In the genomic region with DNA sequence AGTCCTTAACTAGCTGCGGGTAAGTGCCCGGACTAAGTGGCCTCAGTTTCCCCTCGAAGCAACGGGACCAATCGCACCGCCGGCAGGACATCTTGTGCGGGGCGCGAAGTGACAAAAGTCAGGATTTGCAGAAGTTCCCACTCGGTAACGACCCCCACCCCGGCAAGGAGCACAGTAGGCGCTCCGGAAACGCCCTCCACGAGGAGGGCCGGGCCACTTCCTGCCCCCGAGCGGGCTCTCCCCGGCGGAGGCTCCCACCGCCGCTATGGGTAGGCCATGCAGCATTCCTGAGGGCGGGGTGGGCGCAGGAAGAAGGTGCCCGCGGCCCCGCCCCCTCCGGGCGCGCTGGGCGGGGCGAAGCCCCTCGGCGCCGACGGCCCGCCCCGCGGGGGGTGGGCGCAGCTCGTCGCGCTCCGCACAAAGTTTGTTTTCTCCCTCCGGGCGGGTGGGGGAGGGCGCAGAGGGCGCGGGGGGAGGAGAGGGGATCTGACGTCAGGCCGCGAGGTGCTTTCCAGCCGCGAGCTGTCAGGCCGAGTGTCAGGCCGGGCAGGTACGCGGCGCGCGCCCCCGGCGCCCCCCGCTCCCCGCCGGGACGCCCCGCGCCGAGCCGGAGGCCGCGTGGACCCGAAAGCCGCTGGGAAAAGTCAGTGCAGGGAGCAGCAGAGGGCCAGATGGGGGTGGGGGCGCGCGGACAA, we compare ENCODE assay signal across 8 cellular contexts. TPM values are rescaled to one million over a fixed set of nuclear protein-coding genes. Genes with fewer than 3 reads are reported as not detected.
DNase-seq lines count a peak whose midpoint lies in the region; ATAC-seq and TF ChIP-seq lines count a peak whose summit lies in the region.

Gene TGIF2, plus strand, starts transcription at position 495 of the 695 bp plus-strand sequence. CDS start 5,178 bp downstream, outside the sequence.

- no peaks in the 10 kb centered on the region for H4K20me1 ChIP-seq in OCI-LY1 (ENCODE audit: insufficient read depth, low read length)

- H3K27me3 Mint-ChIP-seq in endothelial cell (ENCODE audit: unreplicated experiment), result peaks cover 18% of the 10 kb centered on the region

- no peaks in the 10 kb centered on the region for H3K9me3 Mint-ChIP-seq in endothelial cell (ENCODE audit: unreplicated experiment)

- H3K9me2 ChIP-seq in OCI-LY1 (ENCODE audit: low read depth, low read length), result no peaks in the 10 kb centered on the region

- H3K4me3 ChIP-seq in OCI-LY1 (ENCODE audit: low read depth, low read length, poor library complexity, severe bottlenecking) (peak within 1 kb of the TSS; percentile 77), mucosa of descending colon (peak within 1 kb of the TSS; percentile 34)

- H3K4me3 Mint-ChIP-seq in endothelial cell (ENCODE audit: unreplicated experiment), result peak within 1 kb of the TSS; percentile 98

- peak within 1 kb of the TSS; percentile 56; the same call in 1 of the 2 replicates for H2AFZ ChIP-seq in OCI-LY1 (ENCODE audit: low read length)

- peaks cover 27% of the 10 kb centered on the region for H3K79me2 ChIP-seq in OCI-LY1 (ENCODE audit: insufficient read depth, low read length)

- ATAC-seq in GM19023 (IDR thresholded peaks at IDR 0.05; ENCODE audit: unreplicated experiment), result peak; percentile 52
- peak; percentile 64 for ATAC-seq in HG03196 (IDR thresholded peaks at IDR 0.05; ENCODE audit: unreplicated experiment)
- ATAC-seq in mucosa of descending colon, result peak; percentile 84

- no peaks in the 10 kb centered on the region for H3K27me3 ChIP-seq in OCI-LY1 (ENCODE audit: insufficient read depth, low read length)

- H3K9ac ChIP-seq in OCI-LY1 (ENCODE audit: low read length), result peak within 1 kb of the TSS; percentile 93

- TF ChIP-seq CTCF in OCI-LY1 (IDR thresholded peaks at IDR 0.05; ENCODE audit: low read length) (no peak), endothelial cell (IDR thresholded peaks at IDR 0.05; ENCODE audit: unreplicated experiment) (no peak), mucosa of descending colon (IDR thresholded peaks at IDR 0.05) (no peak)

- H3K27ac ChIP-seq in OCI-LY1 (ENCODE audit: low read depth, low read length, poor library complexity, severe bottlenecking), result peak within 1 kb of the TSS; percentile 69

- H3K36me3 ChIP-seq in OCI-LY1 (ENCODE audit: insufficient read depth, low read length), result peaks cover 12% of the 10 kb centered on the region; the same call in 1 of the 2 replicates
- no peaks in the 10 kb centered on the region for H3K36me3 ChIP-seq in mucosa of descending colon (ENCODE audit: low read depth)

- intact Hi-C loops in mucosa of descending colon (cut with DNase I, micrococcal nuclease), result no loop called here

- DNase-seq in Ammon's horn (ENCODE audit: low spot score), result peak; percentile 50
- peak; percentile 90 for DNase-seq in activated CD8-positive, alpha-beta memory T cell treated with anti-CD3 and anti-CD28 coated beads, Interleukin-2, amount 50 U/mL, for 4 hours
- DNase-seq in endothelial cell (ENCODE audit: low spot score), result peak; percentile 96
- DNase-seq in mucosa of descending colon, result peak; percentile 74 to 92 (median 85)
- peak; percentile 85 for DNase-seq in stimulated activated CD8-positive, alpha-beta memory T cell treated with anti-CD3 and anti-CD28 coated beads, Interleukin-4, amount 100 ng/mL, for 24 hours (ENCODE audit: low read depth)

- peaks cover 5% of the 10 kb centered on the region; the same call in 1 of the 2 replicates for H3F3A ChIP-seq in OCI-LY1 (ENCODE audit: insufficient read depth, low read length)

- H3K9me3 ChIP-seq in OCI-LY1 (ENCODE audit: low read length) (no peaks in the 10 kb centered on the region), mucosa of descending colon (no peaks in the 10 kb centered on the region)

- H3K4me1 Mint-ChIP-seq in endothelial cell (ENCODE audit: unreplicated experiment), result peaks cover 25% of the 10 kb centered on the region

- peak within 1 kb of the TSS; percentile 82 for H3K4me2 ChIP-seq in OCI-LY1 (ENCODE audit: low read length)

- peaks cover 4% of the 10 kb centered on the region for H3K36me3 Mint-ChIP-seq in endothelial cell (ENCODE audit: low read depth, unreplicated experiment)

- H3K4me1 ChIP-seq in OCI-LY1 (ENCODE audit: insufficient read depth, low read length, severe bottlenecking) (peaks cover 23% of the 10 kb centered on the region), mucosa of descending colon (ENCODE audit: low read depth) (peaks cover 13% of the 10 kb centered on the region)

- peak within 1 kb of the TSS; percentile 97 for H3K27ac Mint-ChIP-seq in endothelial cell (ENCODE audit: unreplicated experiment)

RNA-seq across cellular contexts. Expression of gene TGIF2, which starts in this region (rescaled TPM):
- 43.7 TPM for total RNA-seq in endothelial cell (ENCODE audit: unreplicated experiment)
- total RNA-seq in mucosa of descending colon, result 10 to 100 TPM in 1 of 3 donors, 1 to 10 TPM in 2; 4.2 to 13.3 (median 6.5) TPM

Comparison
In these comparisons a context has a peak if more than half of its experiments do, and no peak if none do; other contexts are left out.
1. Peak in every context shown above with its lines: DNase-seq, ATAC-seq, H3K4me3 ChIP-seq and H3K27ac ChIP-seq.